In the genomic region with DNA sequence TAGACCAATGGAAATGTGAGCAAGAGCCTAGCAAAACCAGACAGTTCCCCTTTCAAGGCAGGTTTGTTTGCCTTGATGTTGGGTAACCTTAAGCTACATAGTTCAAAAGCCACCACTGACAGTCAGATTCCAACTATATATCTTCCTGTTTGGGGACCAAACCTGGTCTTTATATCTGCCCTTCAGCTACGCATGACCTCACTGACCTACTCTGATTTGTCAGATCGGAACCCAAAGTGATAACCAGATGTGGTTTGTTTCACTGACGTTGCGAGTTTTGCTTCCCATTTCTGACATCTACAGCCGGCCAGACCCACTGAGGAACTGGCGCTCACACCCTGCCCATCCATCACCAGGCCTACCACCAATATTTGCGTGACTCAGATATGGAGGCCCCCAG, we compare ENCODE assay signal across 26 cellular contexts.
DNase-seq lines count a peak whose midpoint lies in the region; ATAC-seq, FAIRE-seq and TF ChIP-seq lines count a peak whose summit lies in the region.
"Had no signal": no experiment of that assay in that cellular context is flagged by ENCODE, and none has a peak within 500 bp of the region (broad histone marks: within the 10 kb centered on the region; RNA-seq: fewer than 3 reads in every experiment).

No MANE protein-coding gene starts in this region.

- POLR2A ChIA-PET in GM12878 (lab: Charles Lee), result no interaction called here

- no peak for TF ChIP-seq RAD21 in GM12878 (IDR thresholded peaks at IDR 0.05; ENCODE audit: insufficient read depth, low read depth, low read length)

- no peaks in the 10 kb centered on the region; a peak in 1 of 4 replicates for H3K27me3 ChIP-seq in GM12878 (replicated peaks in 1 of 2; ENCODE audit: control insufficient read depth in 2 of 2, insufficient read depth in 2 of 2, low read length in 1 of 2)
- H3K27me3 ChIP-seq in dorsolateral prefrontal cortex, result no peaks in the 10 kb centered on the region
- no peaks in the 10 kb centered on the region for H3K27me3 ChIP-seq in osteoblast (ENCODE audit: insufficient read depth, low read length)
- H3K27me3 ChIP-seq: BLaER1 had no signal

- ATAC-seq in GM18867 (IDR thresholded peaks at IDR 0.05; ENCODE audit: unreplicated experiment) (peak; percentile 87), HG03565 (IDR thresholded peaks at IDR 0.05; ENCODE audit: unreplicated experiment) (peak; percentile 46), GM12878 (peak; percentile 97)
- ATAC-seq: activated CD8-positive, alpha-beta memory T cell treated with anti-CD3 and anti-CD28 coated beads, Interleukin-2, amount 10 ng/mL, durations not matched to agents 7 days and 5 days; GM23338; sciatic nerve had no signal

- H3K4me3 ChIP-seq in GM12878 (no peak overlapping the region), dorsolateral prefrontal cortex (no peak overlapping the region), osteoblast (ENCODE audit: insufficient read depth, low read length) (no peak overlapping the region)
- H3K4me3 ChIP-seq: BLaER1, GM23338, left ventricle myocardium inferior, SK-N-MC had no signal

- TF ChIP-seq EP300 in GM12878 (IDR thresholded peaks at IDR 0.05; ENCODE audit: borderline replicate concordance in 1 of 2, control insufficient read depth in 1 of 2, low read depth in 2 of 2, low read length in 2 of 2), result 0 out of 4 replicates have a peak, but pooled peaks of 1 of the 2 experiments have one; percentile 46

- intact Hi-C loops in GM12878 (cut with micrococcal nuclease; ENCODE audit: unreplicated experiment), result no loop called here
- intact Hi-C loops in dorsolateral prefrontal cortex (cut with DNase I), result no loop called here

- no peaks in the 10 kb centered on the region for H3K36me3 ChIP-seq in GM12878 (ENCODE audit: control insufficient read depth in 2 of 2, insufficient read depth in 2 of 2, low read length in 1 of 2)
- H3K36me3 ChIP-seq in osteoblast (ENCODE audit: insufficient read depth, low read length), result no peaks in the 10 kb centered on the region
- H3K36me3 ChIP-seq: BLaER1, left ventricle myocardium inferior had no signal

- H3K27ac ChIP-seq in GM12878 (ENCODE audit: control insufficient read depth, insufficient read depth) (no peak overlapping the region), dorsolateral prefrontal cortex (no peak overlapping the region), osteoblast (ENCODE audit: low read depth, low read length) (no peak overlapping the region)
- H3K27ac ChIP-seq: BLaER1, left ventricle myocardium inferior, SK-N-MC had no signal

- no peak for TF ChIP-seq POLR2A in GM12878 (IDR thresholded peaks at IDR 0.05; ENCODE audit: low read depth, low read length)

- H3K4me1 ChIP-seq in GM12878 (ENCODE audit: control insufficient read depth, insufficient read depth, low read length) (no peaks in the 10 kb centered on the region), osteoblast (ENCODE audit: insufficient read depth, low read length) (no peaks in the 10 kb centered on the region)
- H3K4me1 ChIP-seq: BLaER1, left ventricle myocardium inferior had no signal

- no peak for FAIRE-seq in GM12878 (lab: Jason Lieb, UNC)
- FAIRE-seq: islet of Langerhans, urothelium cell line had no signal

- H2AFZ ChIP-seq in GM12878 (ENCODE audit: control insufficient read depth, low read depth, low read length), result no peak overlapping the region
- H2AFZ ChIP-seq in osteoblast (ENCODE audit: low read length), result no peak overlapping the region

- no peaks in the 10 kb centered on the region for H4K20me1 ChIP-seq in GM12878 (ENCODE audit: control insufficient read depth, insufficient read depth)
- H4K20me1 ChIP-seq in osteoblast (ENCODE audit: insufficient read depth, low read length), result no peaks in the 10 kb centered on the region
- H4K20me1 ChIP-seq: BLaER1 had no signal

- H3K9me3 ChIP-seq in GM12878 (replicated peaks; ENCODE audit: control insufficient read depth, insufficient read depth, low read length) (no peaks in the 10 kb centered on the region), osteoblast (ENCODE audit: low read depth, low read length) (no peaks in the 10 kb centered on the region)
- H3K9me3 ChIP-seq: BLaER1, left ventricle myocardium inferior had no signal

- RAD21 ChIA-PET in GM12878 (lab: Charles Lee; ENCODE audit: unreplicated experiment), result no interaction called here

- 2% methylated on average over 7 of the region's 7 CpGs for WGBS in GM12878 (ENCODE audit: insufficient coverage, insufficient replicate concordance, low lambda C conversion rate, missing lambda C conversion rate)

- CTCF ChIA-PET in GM12878 (lab: Yijun Ruan, JAX), result no interaction called here

- BruUV-seq in GM12878 (replicated peaks; lab: Mats Ljungman, UMichigan), result no TSS peak

- no peak overlapping the region for H3K4me2 ChIP-seq in GM12878 (ENCODE audit: control insufficient read depth, insufficient read depth)
- H3K4me2 ChIP-seq in osteoblast (ENCODE audit: insufficient read depth, low read length), result no peak overlapping the region
- H3K4me2 ChIP-seq: BLaER1, GM23338 had no signal

- TF ChIP-seq CTCF in GM12878 (IDR thresholded peaks at IDR 0.05 in 2 of 3, conservative IDR thresholded peaks at IDR 0.05 in 1 of 3; ENCODE audit: control insufficient read depth in 2 of 3, extremely low read depth in 1 of 3, insufficient read depth in 1 of 3, low read depth in 3 of 3, low read length in 3 of 3) (no peak), dorsolateral prefrontal cortex (IDR thresholded peaks at IDR 0.05 in 54 of 56, conservative IDR thresholded peaks at IDR 0.05 in 2 of 56; ENCODE audit: low read depth in 1 of 56, partially characterized antibody in 56 of 56) (no peak), osteoblast (IDR thresholded peaks at IDR 0.05; ENCODE audit: extremely low read depth, low read depth, low read length) (no peak)

- H3K9ac ChIP-seq in GM12878 (ENCODE audit: control insufficient read depth, insufficient read depth, low read length), result no peak overlapping the region
- H3K9ac ChIP-seq: BLaER1 had no signal

- in situ Hi-C loops in GM12878 (cut with MboI), result no loop called here

- H3K79me2 ChIP-seq in GM12878 (ENCODE audit: control insufficient read depth, insufficient read depth, low read length) (no peaks in the 10 kb centered on the region), osteoblast (ENCODE audit: insufficient read depth, low read length) (no peaks in the 10 kb centered on the region)

- SMC1A ChIA-PET in GM12878 (lab: Charles Lee; ENCODE audit: uncharacterized antibody, unreplicated experiment), result no interaction called here

- DNase-seq in NOMO-1 treated with DMSO at 0.1 percent for 48 hours (lab: John Stamatoyannopoulos, UW; ENCODE audit: unreplicated experiment) (peak; percentile 98), GM12878 (ENCODE audit: low read depth, low spot score) (peak; percentile 3), dorsolateral prefrontal cortex (no peak), kidney glomerular epithelial cell (lab: John Stamatoyannopoulos, UW) (no peak), osteoblast (ENCODE audit: insufficient read length, low spot score, missing footprints) (no peak)
- DNase-seq in stimulated activated CD4-positive, alpha-beta T cell treated with anti-CD3 and anti-CD28 coated beads, Interleukin-4, amount 100 ng/mL, for 4 hours, result no peak
- DNase-seq: activated CD4-positive, alpha-beta T cell treated with anti-CD3 and anti-CD28 coated beads, Interleukin-2, amount 50 U/mL, for 1 hour; activated CD8-positive, alpha-beta memory T cell treated with anti-CD3 and anti-CD28 coated beads, Interleukin-2, amount 10 ng/mL, durations not matched to agents 7 days and 5 days; activated naive CD4-positive, alpha-beta T cell treated with anti-CD3 and anti-CD28 coated beads, Interleukin-2, amount 50 U/mL, for 16 hours; amniotic stem cell; DND-41; left ventricle myocardium inferior; NCI-H1694; NK-92 treated with Interleukin-12 subunit alpha and Interleukin-12 subunit beta, amount 100 ng/mL, for 24 hours; stimulated activated CD4-positive, alpha-beta T cell treated with anti-CD3 and anti-CD28 coated beads, Interleukin-12 subunit alpha, Interleukin-12 subunit beta, amount 100 ng/mL, for 4 hours; stimulated activated CD4-positive, alpha-beta T cell treated with anti-CD3 and anti-CD28 coated beads, Interleukin-4, amount 100 ng/mL, for 1 hour; stimulated activated naive CD4-positive, alpha-beta T cell; T-helper 2 cell had no signal

TF ChIP-seq in GM12878, 131 proteins besides CTCF, POLR2A, EP300 and RAD21 (continues in another document):
- no peak for TF ChIP-seq BCL11A (IDR thresholded peaks at IDR 0.05; ENCODE audit: low read depth, low read length)
- TF ChIP-seq FOXM1 (IDR thresholded peaks at IDR 0.05; ENCODE audit: low read depth, low read length), result no peak
- TF ChIP-seq MTA2 (IDR thresholded peaks at IDR 0.05; ENCODE audit: low read depth), result peak; percentile 37; the same call in 1 of the 2 replicates
- peak; percentile 96 for TF ChIP-seq NR2F1 (conservative IDR thresholded peaks at IDR 0.05)
- TF ChIP-seq, protein P1, sequence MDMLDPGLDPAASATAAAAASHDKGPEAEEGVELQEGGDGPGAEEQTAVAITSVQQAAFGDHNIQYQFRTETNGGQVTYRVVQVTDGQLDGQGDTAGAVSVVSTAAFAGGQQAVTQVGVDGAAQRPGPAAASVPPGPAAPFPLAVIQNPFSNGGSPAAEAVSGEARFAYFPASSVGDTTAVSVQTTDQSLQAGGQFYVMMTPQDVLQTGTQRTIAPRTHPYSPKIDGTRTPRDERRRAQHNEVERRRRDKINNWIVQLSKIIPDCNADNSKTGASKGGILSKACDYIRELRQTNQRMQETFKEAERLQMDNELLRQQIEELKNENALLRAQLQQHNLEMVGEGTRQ (IDR thresholded peaks at IDR 0.05; ENCODE audit: borderline replicate concordance, low read depth, low read length), result no peak
- TF ChIP-seq DPF2 (IDR thresholded peaks at IDR 0.05), result peak; percentile 70
- TF ChIP-seq NRF1 (conservative IDR thresholded peaks at IDR 0.05; ENCODE audit: low read depth, low read length), result no peak
- TF ChIP-seq SIX5 (IDR thresholded peaks at IDR 0.05; ENCODE audit: low read depth, low read length, severe bottlenecking), result no peak
- peak; percentile 34; the same call in 1 of the 2 replicates for TF ChIP-seq PKNOX1 (IDR thresholded peaks at IDR 0.05)
- TF ChIP-seq ETV6 (conservative IDR thresholded peaks at IDR 0.05 in 1 of 2, IDR thresholded peaks at IDR 0.05 in 1 of 2; ENCODE audit: borderline replicate concordance in 1 of 2, low read depth in 1 of 2), result no peak
- TF ChIP-seq IKZF1 (conservative IDR thresholded peaks at IDR 0.05), result peak; percentile 32; the same call in 1 of the 2 replicates
- peak in 1 of 2 experiments; percentile 45; a peak in 1 of 4 replicates for TF ChIP-seq BHLHE40 (IDR thresholded peaks at IDR 0.05; ENCODE audit: borderline replicate concordance in 1 of 2, low read depth in 2 of 2, low read length in 1 of 2)

Comparison
In these comparisons a context has a peak if more than half of its experiments do, and no peak if none do; other contexts are left out.
1. ATAC-seq: peak in every context shown above with its lines; median percentile 97 in GM12878; 87 in GM18867; 46 in HG03565.
2. DNase-seq: peak in NOMO-1 treated with DMSO at 0.1 percent for 48 hours (single experiment) and GM12878 (single experiment); none in dorsolateral prefrontal cortex (0 of 10), kidney glomerular epithelial cell (single experiment), osteoblast (single experiment) and stimulated activated CD4-positive, alpha-beta T cell treated with anti-CD3 and anti-CD28 coated beads, Interleukin-4, amount 100 ng/mL, for 4 hours (0 of 2).